Comparison of ENCODE assay signal across 12 cellular contexts in the genomic region with DNA sequence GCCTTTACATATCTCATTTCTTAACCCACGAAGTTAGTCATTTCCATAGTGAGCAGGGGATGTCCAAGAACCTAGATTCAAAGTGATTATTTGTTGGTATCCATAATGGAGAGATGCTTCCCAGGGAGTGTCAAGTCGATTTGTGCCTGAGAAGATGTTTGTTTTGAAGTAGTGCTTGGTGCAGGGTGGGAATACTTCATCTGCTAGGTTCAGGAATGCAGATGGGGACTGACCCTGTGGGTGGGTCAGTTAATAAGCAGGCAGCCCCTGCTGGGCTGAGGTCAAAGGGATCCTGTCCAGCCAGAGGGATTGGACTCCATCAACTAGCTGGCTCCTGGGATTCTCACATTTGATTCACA. TPM values are rescaled to one million over a fixed set of nuclear protein-coding genes. Genes with fewer than 3 reads are reported as not detected.
DNase-seq lines count a peak whose midpoint lies in the region; ATAC-seq and TF ChIP-seq lines count a peak whose summit lies in the region.
"Had no signal": no experiment of that assay in that cellular context is flagged by ENCODE, and none has a peak within 500 bp of the region (broad histone marks: within the 10 kb centered on the region; RNA-seq: fewer than 3 reads in every experiment).

No MANE protein-coding gene starts in this region.

- no peak for TF ChIP-seq CTCF in RWPE2 (IDR thresholded peaks at IDR 0.05; ENCODE audit: poor library complexity, severe bottlenecking)
- TF ChIP-seq CTCF in dorsolateral prefrontal cortex (IDR thresholded peaks at IDR 0.05 in 54 of 56, conservative IDR thresholded peaks at IDR 0.05 in 2 of 56; ENCODE audit: low read depth in 1 of 56, partially characterized antibody in 56 of 56) = no peak
- TF ChIP-seq CTCF in neural crest cell (conservative IDR thresholded peaks at IDR 0.05) = no peak
- TF ChIP-seq CTCF in transverse colon (IDR thresholded peaks at IDR 0.05) = no peak

- H3K4me1 Mint-ChIP-seq in neural crest cell = peaks cover 20% of the 10 kb centered on the region
- H3K4me1 Mint-ChIP-seq: activated B cell treated with CpG ODN at 0.5 μM for 24 hours, naive B cell had no signal

- in situ Hi-C loops in transverse colon (cut with MboI; ENCODE audit: low pct_ligation_motif_present in 1 of 4, low pct_unique_long_range_greater_than_20kb in 1 of 4, low sequenced_read_pairs in 3 of 4) = no loop called here

- intact Hi-C loops in dorsolateral prefrontal cortex (cut with DNase I) (no loop called here), transverse colon (cut with DNase I; ENCODE audit: low total_unique reads) (no loop called here)

- no peak for TF ChIP-seq POLR2A in transverse colon (IDR thresholded peaks at IDR 0.05)

- DNase-seq in RWPE2 (ENCODE audit: low spot score) (no peak), dorsolateral prefrontal cortex (no peak), neural crest cell (ENCODE audit: low read depth, low spot score) (no peak), transverse colon (no peak), SKM-1 treated with dmso at 0.1 percent for 144 hours (lab: John Stamatoyannopoulos, UW; ENCODE audit: unreplicated experiment) (no peak), retina (no peak)
- DNase-seq: activated B cell treated with CpG ODN at 0.5 μM for 24 hours; activated T-cell treated with anti-CD3 and anti-CD28 coated beads, Interleukin-2, amount 50 U/mL, for 1 hour; naive B cell; NCI-H510A treated with DMSO at 0.1 percent for 48 hours had no signal

- WGBS in transverse colon (ENCODE audit: low coverage in 1 of 2), 2 donors = 33 to 55% methylated on average over 2 of the region's 2 CpGs

- H3K27me3 ChIP-seq in RWPE2 (ENCODE audit: insufficient read depth, poor library complexity, severe bottlenecking) (no peaks in the 10 kb centered on the region), dorsolateral prefrontal cortex (no peaks in the 10 kb centered on the region), transverse colon (no peaks in the 10 kb centered on the region)

- ATAC-seq in RWPE2 (ENCODE audit: low read depth) = no peak
- ATAC-seq in HG02973 (IDR thresholded peaks at IDR 0.05; ENCODE audit: unreplicated experiment) = no peak

- H3K4me1 ChIP-seq in RWPE2 (ENCODE audit: insufficient read depth, poor library complexity, severe bottlenecking) (peaks cover 28% of the 10 kb centered on the region), transverse colon (peaks cover 27 to 62% (median 46%) of the 10 kb centered on the region in 4 donors)

- H3K36me3 Mint-ChIP-seq in neural crest cell (ENCODE audit: low read depth) = peaks cover 11% of the 10 kb centered on the region
- H3K36me3 Mint-ChIP-seq: naive B cell had no signal

- H3K27me3 Mint-ChIP-seq in neural crest cell (ENCODE audit: low read depth) = no peaks in the 10 kb centered on the region
- H3K27me3 Mint-ChIP-seq: activated B cell treated with CpG ODN at 0.5 μM for 24 hours, naive B cell had no signal

- no peak overlapping the region for H3K4me3 Mint-ChIP-seq in neural crest cell
- H3K4me3 Mint-ChIP-seq: activated B cell treated with CpG ODN at 0.5 μM for 24 hours, GM23338, naive B cell had no signal

- H3K9me3 ChIP-seq in RWPE2 (ENCODE audit: severe bottlenecking) (no peaks in the 10 kb centered on the region), transverse colon (no peaks in the 10 kb centered on the region)

- H3K27ac Mint-ChIP-seq in neural crest cell (ENCODE audit: unreplicated experiment) = peak overlapping the region; percentile 65
- H3K27ac Mint-ChIP-seq: activated B cell treated with CpG ODN at 0.5 μM for 24 hours had no signal

- TF ChIP-seq EP300 in transverse colon (IDR thresholded peaks at IDR 0.05; ENCODE audit: low read depth) = no peak

- H3K27ac ChIP-seq in RWPE2 (ENCODE audit: poor library complexity, severe bottlenecking) = peak overlapping the region; percentile 92
- H3K27ac ChIP-seq in dorsolateral prefrontal cortex = peak overlapping the region in 50 of 59 donors; percentile 1 to 80 (median 56)
- peak overlapping the region; percentile 63 to 77 (median 72) for H3K27ac ChIP-seq in transverse colon

- H3K4me3 ChIP-seq in RWPE2 (ENCODE audit: severe bottlenecking) = no peak overlapping the region
- H3K4me3 ChIP-seq in dorsolateral prefrontal cortex = no peak overlapping the region
- no peak overlapping the region for H3K4me3 ChIP-seq in transverse colon
- H3K4me3 ChIP-seq: GM23338 had no signal

- no peaks in the 10 kb centered on the region for H3K9me3 Mint-ChIP-seq in neural crest cell
- H3K9me3 Mint-ChIP-seq: activated B cell treated with CpG ODN at 0.5 μM for 24 hours, GM23338, naive B cell had no signal

- H3K36me3 ChIP-seq in RWPE2 (ENCODE audit: low read depth) (peaks cover 21% of the 10 kb centered on the region), transverse colon (peaks cover 0 to 2% (median 0%) of the 10 kb centered on the region in 4 donors)

RNA-seq across cellular contexts. Expression of a gene that starts 44.1 kb away (rescaled TPM):
- total RNA-seq in dorsolateral prefrontal cortex (10 to 100 TPM in 83 of 120 experiments, 1 to 10 TPM in 37; 5.7 to 23.5 (median 11.1) TPM), neural crest cell (4.9 and 6.2 TPM in 2 replicates), transverse colon (100 to 1,000 TPM; 112 to 214 (median 172) TPM)

Comparison
In these comparisons a context has a peak if more than half of its experiments do, and no peak if none do; other contexts are left out.
1. RNA of a gene that starts 44.1 kb away (total RNA-seq): 112 to 214 TPM in transverse colon; 5.7 to 23.5 TPM in dorsolateral prefrontal cortex and 4.9 to 6.2 TPM in neural crest cell; every median in the first group is over 4 times any median in the second.
2. Peak in every context shown above with its lines, with median percentiles within 50 percentile points of each other: H3K27ac ChIP-seq.